Comparison of ENCODE assay signal across 9 cellular contexts in genomic region chr5:4563400-4563799, GRCh38.
DNase-seq lines count a peak whose midpoint lies in the region; ATAC-seq, FAIRE-seq and TF ChIP-seq lines count a peak whose summit lies in the region.
"Had no signal": no experiment of that assay in that cellular context is flagged by ENCODE, and none has a peak within 500 bp of the region (broad histone marks: within the 10 kb centered on the region; RNA-seq: fewer than 3 reads in every experiment).

No MANE protein-coding gene starts in this region.

- H2BK20ac ChIP-seq in H9 (ENCODE audit: low read depth, low read length, poor library complexity, severe bottlenecking): no peak overlapping the region

- no peak overlapping the region for H3K23ac ChIP-seq in H9 (ENCODE audit: insufficient read length, low read depth, low read length)

- FAIRE-seq in keratinocyte (lab: Jason Lieb, UNC) (no peak), H54 (lab: Jason Lieb, UNC) (no peak)

- H3K27ac ChIP-seq in H9 (ENCODE audit: insufficient read length, low read depth, low read length) (no peak overlapping the region), keratinocyte (ENCODE audit: control insufficient read depth, insufficient read depth, low read length) (no peak overlapping the region)
- H3K27ac ChIP-seq in CD8-positive, alpha-beta memory T cell (ENCODE audit: low read depth, low read length): no peak overlapping the region

- H3K27me3 ChIP-seq in H9 (ENCODE audit: insufficient read depth, low read length) (no peaks in the 10 kb centered on the region), keratinocyte (ENCODE audit: control insufficient read depth, extremely low read depth, insufficient read depth, low read length) (no peaks in the 10 kb centered on the region)
- H3K27me3 ChIP-seq in CD8-positive, alpha-beta memory T cell (ENCODE audit: insufficient read depth, low read length, poor library complexity, severe bottlenecking): no peaks in the 10 kb centered on the region

- H4K8ac ChIP-seq in H9 (replicated peaks; ENCODE audit: insufficient read length, low read depth, low read length): no peak overlapping the region

- peaks cover 5% of the 10 kb centered on the region for H3K9me3 ChIP-seq in H9 (ENCODE audit: control insufficient read depth, low read depth, low read length)
- no peaks in the 10 kb centered on the region for H3K9me3 ChIP-seq in keratinocyte (ENCODE audit: control insufficient read depth, low read depth, low read length)
- no peaks in the 10 kb centered on the region for H3K9me3 ChIP-seq in CD8-positive, alpha-beta memory T cell (ENCODE audit: low read length)

- H2AK5ac ChIP-seq in H9 (ENCODE audit: insufficient read length, low read length): no peak overlapping the region

- peaks cover 15 to 29% of the 10 kb centered on the region in 2 experiments for H3K9me3 Mint-ChIP-seq in H9
- H3K9me3 Mint-ChIP-seq in WTC11: peaks cover 15% of the 10 kb centered on the region
- peaks cover 13 to 35% (median 19%) of the 10 kb centered on the region in 5 donors for H3K9me3 Mint-ChIP-seq in CD8-positive, alpha-beta memory T cell

- no peak overlapping the region for H2BK5ac ChIP-seq in H9 (ENCODE audit: insufficient read length, low read length)

- no peak overlapping the region for H4K5ac ChIP-seq in H9 (ENCODE audit: insufficient read length, low read depth, low read length)

- H3K4me2 ChIP-seq in H9 (ENCODE audit: insufficient read depth, insufficient read length, low read length) (no peak overlapping the region), keratinocyte (ENCODE audit: control insufficient read depth, extremely low read depth, insufficient read depth, low read depth, low read length) (no peak overlapping the region)

- H3K36me3 Mint-ChIP-seq in H9 (ENCODE audit: insufficient read depth in 1 of 3, low read depth in 3 of 3): peaks cover 9 to 16% (median 12%) of the 10 kb centered on the region in 3 experiments; a peak in 6 of 7 replicates
- peaks cover 14% of the 10 kb centered on the region for H3K36me3 Mint-ChIP-seq in WTC11
- peaks cover 0 to 1% (median 0%) of the 10 kb centered on the region in 3 donors for H3K36me3 Mint-ChIP-seq in CD8-positive, alpha-beta memory T cell

- POLR2A ChIA-PET in WTC11 (lab: Charles Lee): no interaction called here
- POLR2A ChIA-PET in CD8-positive, alpha-beta memory T cell (lab: Charles Lee): no interaction called here

- H2BK15ac ChIP-seq in H9 (ENCODE audit: low read depth, low read length): no peak overlapping the region

- H3K27me3 Mint-ChIP-seq in H9 (ENCODE audit: low read depth): no peaks in the 10 kb centered on the region
- H3K27me3 Mint-ChIP-seq in WTC11 (ENCODE audit: low read depth): no peaks in the 10 kb centered on the region; the same call in 1 of the 2 replicates
- no peaks in the 10 kb centered on the region for H3K27me3 Mint-ChIP-seq in CD8-positive, alpha-beta memory T cell

- H3K9me1 ChIP-seq in keratinocyte (ENCODE audit: control insufficient read depth, extremely low read depth, insufficient read depth, low read length): no peaks in the 10 kb centered on the region

- H3K18ac ChIP-seq in H9 (ENCODE audit: insufficient read length, low read depth, low read length): no peak overlapping the region

- H3K9ac ChIP-seq in H9 (ENCODE audit: extremely low read depth, insufficient read length, low read length) (no peak overlapping the region), keratinocyte (ENCODE audit: control insufficient read depth, extremely low read depth, insufficient read depth, low read length) (no peak overlapping the region)

- H3K36me3 ChIP-seq in keratinocyte (ENCODE audit: control insufficient read depth in 2 of 2, extremely low read depth in 1 of 2, insufficient read depth in 2 of 2, low read length in 2 of 2): no peaks in the 10 kb centered on the region
- H3K36me3 ChIP-seq in CD8-positive, alpha-beta memory T cell (ENCODE audit: insufficient read depth, low read length): no peaks in the 10 kb centered on the region

- H3K14ac ChIP-seq in H9 (ENCODE audit: insufficient read depth, low read length): no peak overlapping the region

- H3K79me2 ChIP-seq in H9 (ENCODE audit: insufficient read depth, low read length) (no peaks in the 10 kb centered on the region), keratinocyte (ENCODE audit: control insufficient read depth, insufficient read depth, low read length) (no peaks in the 10 kb centered on the region)

- dilution Hi-C loops in keratinocyte (cut with MboI; ENCODE audit: extremely low pct_ligation_motif_present, low sequenced_read_pairs): no loop called here

- H3K79me1 ChIP-seq in H9 (ENCODE audit: insufficient read depth, low read depth, low read length, poor library complexity, severe bottlenecking): no peaks in the 10 kb centered on the region

- H3K27ac Mint-ChIP-seq in H9 (no peak overlapping the region), WTC11 (no peak overlapping the region)
- H3K27ac Mint-ChIP-seq in CD8-positive, alpha-beta memory T cell: no peak overlapping the region

- no peak overlapping the region for H2BK12ac ChIP-seq in H9 (ENCODE audit: insufficient read length, low read depth, low read length)

- no peaks in the 10 kb centered on the region for H4K20me1 ChIP-seq in H9 (ENCODE audit: control insufficient read depth, insufficient read depth, insufficient read length)
- no peaks in the 10 kb centered on the region for H4K20me1 ChIP-seq in keratinocyte (ENCODE audit: control insufficient read depth, extremely low read depth, insufficient read depth, low read length)

- CTCF ChIA-PET in WTC11 (lab: Charles Lee): interaction anchor here (0.6 to 1.8 kb wide), 24 partner anchors 9 to 963 kb away, joined by 3 to 19 read pairs (median 4); no protein-coding TSS in a partner anchor
- CTCF ChIA-PET in CD8-positive, alpha-beta memory T cell (lab: Charles Lee): no interaction called here

- no peak for TF ChIP-seq POLR2A in H54 (IDR thresholded peaks at IDR 0.05; ENCODE audit: low read depth, low read length)

- H3K4ac ChIP-seq in H9 (ENCODE audit: low read depth, low read length): no peak overlapping the region

- H2AFZ ChIP-seq in H9 (ENCODE audit: low read length): no peak overlapping the region
- H2AFZ ChIP-seq in keratinocyte (ENCODE audit: control insufficient read depth, low read length): no peak overlapping the region

- no peaks in the 10 kb centered on the region for H3K23me2 ChIP-seq in H9 (ENCODE audit: insufficient read length, low read depth, low read length, poor library complexity, severe bottlenecking)

- ATAC-seq in WTC11 (peak; percentile 97), HG02840 (IDR thresholded peaks at IDR 0.05; ENCODE audit: low FRiP score, unreplicated experiment) (no peak)

- peak; percentile 87 for TF ChIP-seq CTCF in H9 (conservative IDR thresholded peaks at IDR 0.05)
- TF ChIP-seq CTCF in WTC11 (IDR thresholded peaks at IDR 0.05): peak; percentile 62
- peak; percentile 40 to 72 (median 58) for TF ChIP-seq CTCF in keratinocyte (optimal IDR thresholded peaks at IDR 0.05 in 1 of 3, IDR thresholded peaks at IDR 0.05 in 1 of 3, conservative IDR thresholded peaks at IDR 0.05 in 1 of 3; ENCODE audit: extremely low read depth in 1 of 3, insufficient read depth in 2 of 3, low read length in 3 of 3)

- no peak overlapping the region for H2BK120ac ChIP-seq in H9 (ENCODE audit: low read depth, low read length, poor library complexity, severe bottlenecking)

- DNase-seq in H9 (peak; percentile 59), NCI-H2107 (lab: John Stamatoyannopoulos, UW) (peak; percentile 58), WTC11 (ENCODE audit: low spot score) (peak; percentile 66), keratinocyte (ENCODE audit: low read depth, low spot score) (no peak), epidermal melanocyte (ENCODE audit: insufficient read length, low spot score) (no peak), H54 (ENCODE audit: insufficient read length, low spot score) (no peak)
- DNase-seq in CD8-positive, alpha-beta memory T cell: no peak
- DNase-seq: T1000 had no signal

- H3K4me1 Mint-ChIP-seq in H9 (no peaks in the 10 kb centered on the region), WTC11 (no peaks in the 10 kb centered on the region)
- no peaks in the 10 kb centered on the region for H3K4me1 Mint-ChIP-seq in CD8-positive, alpha-beta memory T cell

- no peak overlapping the region for H3K4me3 ChIP-seq in keratinocyte (ENCODE audit: control insufficient read depth in 2 of 3, extremely low read depth in 1 of 3, insufficient read depth in 2 of 3, low read depth in 1 of 3, low read length in 3 of 3)
- no peak overlapping the region for H3K4me3 ChIP-seq in CD8-positive, alpha-beta memory T cell (ENCODE audit: low read length)

- H3K56ac ChIP-seq in H9 (ENCODE audit: insufficient read length, low read depth, low read length): no peak overlapping the region

- H3K4me1 ChIP-seq in H9 (ENCODE audit: insufficient read depth, low read length) (no peaks in the 10 kb centered on the region), keratinocyte (ENCODE audit: control insufficient read depth, extremely low read depth, insufficient read depth, low read length) (no peaks in the 10 kb centered on the region)
- no peaks in the 10 kb centered on the region for H3K4me1 ChIP-seq in CD8-positive, alpha-beta memory T cell (ENCODE audit: insufficient read depth, low read length)

- H4K91ac ChIP-seq in H9 (ENCODE audit: insufficient read length, low read depth, low read length): no peak overlapping the region

- no peak overlapping the region for H3K4me3 Mint-ChIP-seq in H9
- no peak overlapping the region for H3K4me3 Mint-ChIP-seq in WTC11
- no peak overlapping the region for H3K4me3 Mint-ChIP-seq in CD8-positive, alpha-beta memory T cell

- whole genome bisulfite sequencing in H9 (ENCODE audit: extremely low coverage, insufficient read length, low lambda C conversion rate): no CpG with 5 or more reads among the region's 4 CpGs

- H3T11ph ChIP-seq in H9 (ENCODE audit: low read length): no peak overlapping the region

TF ChIP-seq in WTC11, 78 proteins besides CTCF, POLR2A, EP300 and RAD21 (continues in another document):
- no peak for TF ChIP-seq MLX (CRISPR knock-in tag; IDR thresholded peaks at IDR 0.05)
- TF ChIP-seq USF1 (CRISPR knock-in tag; IDR thresholded peaks at IDR 0.05): no peak
- TF ChIP-seq RORB (CRISPR knock-in tag; IDR thresholded peaks at IDR 0.05): no peak
- no peak for TF ChIP-seq ZBTB21 (CRISPR knock-in tag; IDR thresholded peaks at IDR 0.05; ENCODE audit: borderline replicate concordance)
- TF ChIP-seq CREM (CRISPR knock-in tag; IDR thresholded peaks at IDR 0.05): no peak

Comparison
In these comparisons a context has a peak if more than half of its experiments do, and no peak if none do; other contexts are left out.
1. DNase-seq: peak in H9 (single experiment), NCI-H2107 (single experiment) and WTC11 (single experiment); none in keratinocyte (single experiment), CD8-positive, alpha-beta memory T cell (0 of 5), epidermal melanocyte (single experiment) and H54 (single experiment).
2. Peak in every context shown above with its lines, with median percentiles within 50 percentile points of each other: CTCF ChIP-seq.